Comparison of ENCODE assay signal across 10 cellular contexts in the genomic region with DNA sequence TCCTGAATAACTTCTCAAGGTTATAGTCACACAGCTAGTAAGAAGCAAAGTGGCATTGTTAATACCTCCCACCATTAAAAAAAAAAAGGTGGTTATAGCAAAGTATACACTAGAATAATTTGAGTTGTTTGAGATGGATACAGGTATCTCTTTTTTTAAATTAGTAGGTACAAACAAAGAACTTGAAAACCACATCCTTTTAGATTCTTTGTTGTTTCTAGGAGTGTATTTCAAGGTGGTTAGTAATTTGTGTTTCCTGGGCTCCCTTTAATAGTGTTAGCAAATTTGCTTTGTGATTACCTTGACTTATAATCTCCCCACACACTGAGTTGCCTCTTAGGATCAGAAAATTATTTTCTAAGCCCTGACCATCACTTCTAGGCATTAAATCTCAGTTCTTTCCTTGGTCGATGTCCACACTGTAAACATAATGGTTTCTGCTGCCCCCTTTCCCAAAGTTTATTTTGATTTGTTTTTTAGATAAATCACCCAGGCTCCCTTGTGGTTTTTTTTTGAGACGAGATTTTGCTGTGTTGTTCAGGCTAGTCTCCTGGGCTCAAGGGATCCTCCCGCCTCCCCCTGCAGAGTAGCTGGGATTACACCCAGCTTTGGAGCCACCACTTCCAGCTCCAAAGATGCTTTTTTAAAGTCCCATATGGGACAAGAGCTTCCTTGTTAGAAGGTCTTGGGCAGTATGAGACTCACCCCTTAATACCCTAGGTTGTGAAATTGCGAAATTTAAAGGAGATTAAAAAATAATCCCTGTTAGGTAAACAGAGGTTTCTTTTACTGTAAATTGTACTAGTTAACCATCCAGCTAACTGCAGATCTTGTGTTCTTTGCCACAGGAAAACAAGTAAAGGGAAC. TPM values are rescaled to one million over a fixed set of nuclear protein-coding genes. Genes with fewer than 3 reads are reported as not detected.
DNase-seq lines count a peak whose midpoint lies in the region; ATAC-seq and TF ChIP-seq lines count a peak whose summit lies in the region.
"Had no signal": no experiment of that assay in that cellular context is flagged by ENCODE, and none has a peak within 500 bp of the region (broad histone marks: within the 10 kb centered on the region; RNA-seq: fewer than 3 reads in every experiment).

No MANE protein-coding gene starts in this region.

- H3K4me3 ChIP-seq in skin epidermis: no peak overlapping the region

- CTCF ChIA-PET in WTC11 (lab: Charles Lee): interaction anchor here (0.6 to 1.5 kb wide), 3 partner anchors 10 to 95 kb away, joined by 3 to 5 read pairs (median 3); no protein-coding TSS in a partner anchor

- H3K27me3 ChIP-seq in foreskin keratinocyte: no peaks in the 10 kb centered on the region

- H3K4me1 ChIP-seq in foreskin keratinocyte: peaks cover 9% of the 10 kb centered on the region

- peak overlapping the region; percentile 67 for H3K4me3 Mint-ChIP-seq in T-helper 1 cell treated with Interleukin-12 subunit alpha and Interleukin-12 subunit beta and Interleukin-4 antibody, amounts not matched to agents 30 μg/mL and 1 μg/mL, for 36 hours
- peak overlapping the region; percentile 35 for H3K4me3 Mint-ChIP-seq in WTC11

- TF ChIP-seq CTCF in WTC11 (IDR thresholded peaks at IDR 0.05) (no peak), foreskin keratinocyte (conservative IDR thresholded peaks at IDR 0.05) (no peak)

- H3K4me1 Mint-ChIP-seq in T-helper 1 cell treated with Interleukin-12 subunit alpha and Interleukin-12 subunit beta and Interleukin-4 antibody, amounts not matched to agents 30 μg/mL and 1 μg/mL, for 36 hours (ENCODE audit: low read depth): peaks cover 52% of the 10 kb centered on the region
- H3K4me1 Mint-ChIP-seq in WTC11: peaks cover 85% of the 10 kb centered on the region

- POLR2A ChIA-PET in WTC11 (lab: Charles Lee): interaction anchor here (0.8 to 1.0 kb wide), 3 partner anchors 9 to 63 kb away, joined by 3 to 4 read pairs (median 3); no protein-coding TSS in a partner anchor

- peaks cover 54% of the 10 kb centered on the region for H3K36me3 Mint-ChIP-seq in T-helper 1 cell treated with Interleukin-12 subunit alpha and Interleukin-12 subunit beta and Interleukin-4 antibody, amounts not matched to agents 30 μg/mL and 1 μg/mL, for 36 hours (ENCODE audit: low read depth)
- peaks cover 88% of the 10 kb centered on the region for H3K36me3 Mint-ChIP-seq in WTC11

- H3K27ac ChIP-seq in skin epidermis (peak overlapping the region in 11 of 21 experiments; percentile 4 to 67 (median 46)), foreskin keratinocyte (no peak overlapping the region)
- H3K27ac ChIP-seq: 22Rv1 had no signal

- no peaks in the 10 kb centered on the region for H3K9me3 Mint-ChIP-seq in T-helper 1 cell treated with Interleukin-12 subunit alpha and Interleukin-12 subunit beta and Interleukin-4 antibody, amounts not matched to agents 30 μg/mL and 1 μg/mL, for 36 hours
- H3K9me3 Mint-ChIP-seq in WTC11: no peaks in the 10 kb centered on the region

- H3K27ac Mint-ChIP-seq in T-helper 1 cell treated with Interleukin-12 subunit alpha and Interleukin-12 subunit beta and Interleukin-4 antibody, amounts not matched to agents 30 μg/mL and 1 μg/mL, for 36 hours: peak overlapping the region; percentile 68
- peak overlapping the region; percentile 96 for H3K27ac Mint-ChIP-seq in WTC11

- no peaks in the 10 kb centered on the region for H3K27me3 Mint-ChIP-seq in T-helper 1 cell treated with Interleukin-12 subunit alpha and Interleukin-12 subunit beta and Interleukin-4 antibody, amounts not matched to agents 30 μg/mL and 1 μg/mL, for 36 hours (ENCODE audit: low read depth)
- H3K27me3 Mint-ChIP-seq in WTC11 (ENCODE audit: low read depth): no peaks in the 10 kb centered on the region

- no peak for ATAC-seq in WTC11
- no peak for ATAC-seq in foreskin keratinocyte
- ATAC-seq in GM21786 (IDR thresholded peaks at IDR 0.05; ENCODE audit: unreplicated experiment): no peak

- DNase-seq in T-helper 1 cell (no peak), WTC11 (ENCODE audit: low spot score) (no peak), fibroblast of peridontal ligament (ENCODE audit: extremely low read depth) (peak; percentile 30), NCI-H1092 (lab: John Stamatoyannopoulos, UW) (no peak), foreskin keratinocyte (no peak)
- DNase-seq: aorta had no signal

TF ChIP-seq in WTC11, 78 proteins besides CTCF, POLR2A, EP300 and RAD21:
- TF ChIP-seq, protein P1, sequence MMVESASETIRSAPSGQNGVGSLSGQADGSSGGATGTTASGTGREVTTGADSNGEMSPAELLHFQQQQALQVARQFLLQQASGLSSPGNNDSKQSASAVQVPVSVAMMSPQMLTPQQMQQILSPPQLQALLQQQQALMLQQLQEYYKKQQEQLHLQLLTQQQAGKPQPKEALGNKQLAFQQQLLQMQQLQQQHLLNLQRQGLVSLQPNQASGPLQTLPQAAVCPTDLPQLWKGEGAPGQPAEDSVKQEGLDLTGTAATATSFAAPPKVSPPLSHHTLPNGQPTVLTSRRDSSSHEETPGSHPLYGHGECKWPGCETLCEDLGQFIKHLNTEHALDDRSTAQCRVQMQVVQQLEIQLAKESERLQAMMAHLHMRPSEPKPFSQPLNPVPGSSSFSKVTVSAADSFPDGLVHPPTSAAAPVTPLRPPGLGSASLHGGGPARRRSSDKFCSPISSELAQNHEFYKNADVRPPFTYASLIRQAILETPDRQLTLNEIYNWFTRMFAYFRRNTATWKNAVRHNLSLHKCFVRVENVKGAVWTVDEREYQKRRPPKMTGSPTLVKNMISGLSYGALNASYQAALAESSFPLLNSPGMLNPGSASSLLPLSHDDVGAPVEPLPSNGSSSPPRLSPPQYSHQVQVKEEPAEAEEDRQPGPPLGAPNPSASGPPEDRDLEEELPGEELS (CRISPR knock-in tag; IDR thresholded peaks at IDR 0.05): no peak
- TF ChIP-seq, protein P2, sequence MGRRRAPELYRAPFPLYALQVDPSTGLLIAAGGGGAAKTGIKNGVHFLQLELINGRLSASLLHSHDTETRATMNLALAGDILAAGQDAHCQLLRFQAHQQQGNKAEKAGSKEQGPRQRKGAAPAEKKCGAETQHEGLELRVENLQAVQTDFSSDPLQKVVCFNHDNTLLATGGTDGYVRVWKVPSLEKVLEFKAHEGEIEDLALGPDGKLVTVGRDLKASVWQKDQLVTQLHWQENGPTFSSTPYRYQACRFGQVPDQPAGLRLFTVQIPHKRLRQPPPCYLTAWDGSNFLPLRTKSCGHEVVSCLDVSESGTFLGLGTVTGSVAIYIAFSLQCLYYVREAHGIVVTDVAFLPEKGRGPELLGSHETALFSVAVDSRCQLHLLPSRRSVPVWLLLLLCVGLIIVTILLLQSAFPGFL (CRISPR knock-in tag; IDR thresholded peaks at IDR 0.05; ENCODE audit: borderline replicate concordance): no peak
- TF ChIP-seq ELF4 (CRISPR knock-in tag; IDR thresholded peaks at IDR 0.05; ENCODE audit: low read depth) (no peak), EMX1 (CRISPR knock-in tag; IDR thresholded peaks at IDR 0.05) (no peak), CREB1 (CRISPR knock-in tag; IDR thresholded peaks at IDR 0.05) (no peak), RORB (CRISPR knock-in tag; IDR thresholded peaks at IDR 0.05) (no peak)
- TF ChIP-seq, protein P3, sequence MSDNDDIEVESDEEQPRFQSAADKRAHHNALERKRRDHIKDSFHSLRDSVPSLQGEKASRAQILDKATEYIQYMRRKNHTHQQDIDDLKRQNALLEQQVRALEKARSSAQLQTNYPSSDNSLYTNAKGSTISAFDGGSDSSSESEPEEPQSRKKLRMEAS (CRISPR knock-in tag; IDR thresholded peaks at IDR 0.05): no peak
- TF ChIP-seq, protein P4, sequence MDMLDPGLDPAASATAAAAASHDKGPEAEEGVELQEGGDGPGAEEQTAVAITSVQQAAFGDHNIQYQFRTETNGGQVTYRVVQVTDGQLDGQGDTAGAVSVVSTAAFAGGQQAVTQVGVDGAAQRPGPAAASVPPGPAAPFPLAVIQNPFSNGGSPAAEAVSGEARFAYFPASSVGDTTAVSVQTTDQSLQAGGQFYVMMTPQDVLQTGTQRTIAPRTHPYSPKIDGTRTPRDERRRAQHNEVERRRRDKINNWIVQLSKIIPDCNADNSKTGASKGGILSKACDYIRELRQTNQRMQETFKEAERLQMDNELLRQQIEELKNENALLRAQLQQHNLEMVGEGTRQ (CRISPR knock-in tag; IDR thresholded peaks at IDR 0.05): no peak

RNA-seq across cellular contexts. Expression of a gene that starts 6.2 kb away (rescaled TPM):
- total RNA-seq in WTC11 (2021) (183 to 214 TPM (median 212 TPM) in 3 replicates), foreskin keratinocyte (52.4 and 55.7 TPM in 2 replicates)
- polyA plus RNA-seq in foreskin keratinocyte: 31.1 and 35.9 TPM in 2 replicates

RNA-seq across cellular contexts. Expression of a gene that starts 28.9 kb away (rescaled TPM):
- total RNA-seq in WTC11 (2021) (402 to 430 TPM (median 414 TPM) in 3 replicates), foreskin keratinocyte (354 and 495 TPM in 2 replicates)
- polyA plus RNA-seq in foreskin keratinocyte: 548 and 757 TPM in 2 replicates

RNA-seq across cellular contexts. Expression of a gene that starts 55.6 kb away (rescaled TPM):
- total RNA-seq in WTC11 (2021) (0.26 to 0.30 TPM (median 0.27 TPM) in 3 replicates), foreskin keratinocyte (6.3 and 10.6 TPM in 2 replicates)
- 7.2 and 8.6 TPM in 2 replicates for polyA plus RNA-seq in foreskin keratinocyte
- polyA plus RNA-seq: aorta had no signal
